13 cellular contexts compared by ENCODE assay signal in genomic region chr6:136371951-136372350, GRCh38.
"Had no signal": no experiment of that assay in that cellular context is flagged by ENCODE, and none has a peak within 500 bp of the region (broad histone marks: within the 10 kb centered on the region; RNA-seq: fewer than 3 reads in every experiment).

No MANE protein-coding gene starts in this region.

- DNase-seq: activated CD4-positive, alpha-beta T cell treated with anti-CD3 and anti-CD28 coated beads, Interleukin-2, amount 50 U/mL, for 48 hours; activated CD8-positive, alpha-beta memory T cell treated with anti-CD3 and anti-CD28 coated beads, Interleukin-2, amount 10 ng/mL, durations not matched to agents 7 days and 5 days; activated effector memory CD4-positive, alpha-beta T cell treated with Interleukin-2 at 50 U/mL for 16 hours; activated T-cell treated with anti-CD3 and anti-CD28 coated beads, Interleukin-2, amount 50 U/mL, for 24 hours; amygdala; effector CD4-positive, alpha-beta T cell; naive B cell; posterior cingulate gyrus; stomach; thyroid gland had no signal

- ATAC-seq: activated CD4-positive, CD25-positive, alpha-beta regulatory T cell treated with anti-CD3 and anti-CD28 coated beads, Interleukin-2, amount 50 U/mL, for 24 hours; activated CD8-positive, alpha-beta memory T cell treated with anti-CD3 and anti-CD28 coated beads, Interleukin-2, amount 10 ng/mL, durations not matched to agents 7 days and 5 days had no signal

- H3K9me3 ChIP-seq: neutrophil, stomach, thyroid gland had no signal

- H3K4me3 ChIP-seq: lung, stomach, thyroid gland had no signal

- H3K4me1 ChIP-seq: stomach, thyroid gland had no signal

- H3K36me3 ChIP-seq: neutrophil, thyroid gland had no signal

- H3K27me3 ChIP-seq: neutrophil, stomach, thyroid gland had no signal

- H3K27ac ChIP-seq: neutrophil, stomach had no signal
